ENCODE assay signal across 8 cellular contexts in genomic region chr2:90027231-90027643, GRCh38.
DNase-seq lines count a peak whose midpoint lies in the region; ATAC-seq, FAIRE-seq and TF ChIP-seq lines count a peak whose summit lies in the region.
"Not testable (repeated sequence)": the region's sequence is repeated elsewhere in the genome, so short reads cannot be mapped to it uniquely, and the experiment has no call there.

No MANE protein-coding gene starts in this region.

- not testable (repeated sequence) for DNase-seq in BJ (ENCODE audit: low read depth); HTR-8/SVneo (ENCODE audit: insufficient read length, low spot score); epithelial cell of esophagus (ENCODE audit: low read depth); kidney

- FAIRE-seq in HTR-8/SVneo (lab: Jason Lieb, UNC) (peak; percentile 90), kidney (lab: Jason Lieb, UNC) (peak; percentile 93)

- H2AFZ ChIP-seq in parathyroid adenoma: not testable (repeated sequence)

- H3K4me1 ChIP-seq in kidney (ENCODE audit: control insufficient read depth in 1 of 2, insufficient read depth in 1 of 2, low read depth in 1 of 2, low read length in 2 of 2); parathyroid adenoma: not testable (repeated sequence)

- CTCF ChIA-PET in BJ (lab: Yijun Ruan, JAX): not testable (repeated sequence)

- POLR2A ChIA-PET in BJ (lab: Charles Lee): not testable (repeated sequence)

- not testable (repeated sequence) for H3K36me3 ChIP-seq in BJ (ENCODE audit: control insufficient read depth, insufficient read depth, low read length); kidney (ENCODE audit: control insufficient read depth in 1 of 2, insufficient read depth in 2 of 2, low read length in 2 of 2); parathyroid adenoma (ENCODE audit: control insufficient read depth, insufficient read depth, low read length)

- TF ChIP-seq CTCF in BJ (IDR thresholded peaks at IDR 0.05; ENCODE audit: insufficient read depth, low read depth, low read length): peak; percentile 19; the same call in 1 of the 2 replicates
- peak; percentile 17 for TF ChIP-seq CTCF in epithelial cell of esophagus (IDR thresholded peaks at IDR 0.05; ENCODE audit: insufficient read depth, low read depth, low read length, missing control alignments)
- not testable (repeated sequence) for TF ChIP-seq CTCF in kidney (IDR thresholded peaks at IDR 0.05; ENCODE audit: borderline replicate concordance, extremely low read depth, insufficient read depth)
- peak; percentile 30 for TF ChIP-seq CTCF in parathyroid adenoma (IDR thresholded peaks at IDR 0.05)

- ATAC-seq in GM18868 (IDR thresholded peaks at IDR 0.05; ENCODE audit: unreplicated experiment) (peak; percentile 74), HG02610 (IDR thresholded peaks at IDR 0.05; ENCODE audit: unreplicated experiment) (peak; percentile 66), SK-N-SH treated with all-trans-retinoic acid at 6 μM for 48 hours (peak; percentile 90)

- H3K9ac ChIP-seq in kidney (ENCODE audit: low read length in 2 of 2); parathyroid adenoma: not testable (repeated sequence)

- H3K27me3 ChIP-seq in BJ (ENCODE audit: control insufficient read depth, insufficient read depth, low read length); parathyroid adenoma (ENCODE audit: control insufficient read depth, insufficient read depth, low read length): not testable (repeated sequence)

- intact Hi-C loops in kidney (cut with DNase I): not testable (repeated sequence)

- H3K79me2 ChIP-seq in parathyroid adenoma: not testable (repeated sequence)

- H3K27ac ChIP-seq in kidney (ENCODE audit: low read depth in 2 of 2, low read length in 2 of 2); parathyroid adenoma: not testable (repeated sequence)

- H3K9me3 ChIP-seq in kidney (ENCODE audit: control insufficient read depth in 1 of 2, low read length in 2 of 2); parathyroid adenoma (ENCODE audit: control insufficient read depth, low read length): not testable (repeated sequence)

- H3K4me2 ChIP-seq in parathyroid adenoma (ENCODE audit: low read length): not testable (repeated sequence)

- H3K4me3 ChIP-seq in BJ (ENCODE audit: low read depth, low read length); epithelial cell of esophagus (ENCODE audit: low read length); kidney (ENCODE audit: low read length in 2 of 2); parathyroid adenoma (ENCODE audit: low read depth, low read length): not testable (repeated sequence)
